Comparison of ENCODE assay signal across 8 cellular contexts in genomic region chr10:91907914-91908357, GRCh38. TPM values are rescaled to one million over a fixed set of nuclear protein-coding genes. Genes with fewer than 3 reads are reported as not detected.
DNase-seq lines count a peak whose midpoint lies in the region; ATAC-seq and TF ChIP-seq lines count a peak whose summit lies in the region.

No MANE protein-coding gene starts in this region.

- H3K4me1 ChIP-seq in A673 (ENCODE audit: insufficient read depth, low read length, poor library complexity, severe bottlenecking) (peaks cover 15% of the 10 kb centered on the region), foreskin keratinocyte (no peaks in the 10 kb centered on the region)

- H3K27me3 ChIP-seq in A673 (replicated peaks; ENCODE audit: insufficient read depth, low read depth, low read length, poor library complexity) (no peaks in the 10 kb centered on the region), foreskin keratinocyte (no peaks in the 10 kb centered on the region)

- H3K4me1 Mint-ChIP-seq in T-helper 17 cell (peaks cover 15% of the 10 kb centered on the region), progenitor cell of endocrine pancreas (ENCODE audit: low read depth) (peaks cover 15% of the 10 kb centered on the region)

- no peaks in the 10 kb centered on the region for H3K36me3 ChIP-seq in A673 (ENCODE audit: insufficient read depth, low read length, poor library complexity, severe bottlenecking)

- H3K9me3 ChIP-seq in A673 (ENCODE audit: low read depth, low read length, poor library complexity, severe bottlenecking) (no peaks in the 10 kb centered on the region), T-helper 17 cell (ENCODE audit: control insufficient read depth, low read length, poor library complexity, severe bottlenecking) (no peaks in the 10 kb centered on the region)

- H3K27ac ChIP-seq in A673 (ENCODE audit: low read depth, low read length, poor library complexity, severe bottlenecking) (peak overlapping the region; percentile 66), foreskin keratinocyte (no peak overlapping the region)

- POLR2A ChIA-PET in A673 (lab: Charles Lee; ENCODE audit: low non-redundant PET), result no interaction called here

- H3K4me3 Mint-ChIP-seq in T-helper 17 cell (peak overlapping the region; percentile 89), progenitor cell of endocrine pancreas (ENCODE audit: low read depth) (peak overlapping the region; percentile 83)

- no TSS peak for BruUV-seq in A673 (replicated peaks; lab: Mats Ljungman, UMichigan)

- no peaks in the 10 kb centered on the region for H3K9me3 Mint-ChIP-seq in progenitor cell of endocrine pancreas (ENCODE audit: low read depth)

- H3K4me3 ChIP-seq in A673 (ENCODE audit: low read depth, low read length, poor library complexity, severe bottlenecking), result peak overlapping the region; percentile 82

- H3K27ac Mint-ChIP-seq in T-helper 17 cell (peak overlapping the region; percentile 81), progenitor cell of endocrine pancreas (peak overlapping the region; percentile 87)

- H3K36me3 Mint-ChIP-seq in T-helper 17 cell (ENCODE audit: low read depth) (no peaks in the 10 kb centered on the region), progenitor cell of endocrine pancreas (ENCODE audit: insufficient read depth) (peaks cover 4% of the 10 kb centered on the region)

- CTCF ChIA-PET in A673 (lab: Charles Lee), result no interaction called here

- intact Hi-C loops in A673 (cut with micrococcal nuclease; ENCODE audit: unreplicated experiment), result loop anchor here (10.0 kb wide), 1 partner anchor 493 kb away; the partner anchor contains the start of gene HECTD2

- peak; percentile 24 for ATAC-seq in GM21447 (IDR thresholded peaks at IDR 0.05; ENCODE audit: unreplicated experiment)
- no peak for ATAC-seq in T-helper 17 cell
- peak; percentile 3 for ATAC-seq in foreskin keratinocyte
- ATAC-seq in HG03097 (IDR thresholded peaks at IDR 0.05; ENCODE audit: low FRiP score, unreplicated experiment), result no peak

- H3K27me3 Mint-ChIP-seq in T-helper 17 cell, result peaks cover 2% of the 10 kb centered on the region
- peaks cover 2% of the 10 kb centered on the region for H3K27me3 Mint-ChIP-seq in progenitor cell of endocrine pancreas

- DNase-seq in A673 (ENCODE audit: low spot score) (peak; percentile 48), T-helper 17 cell (no peak), foreskin keratinocyte (no peak), progenitor cell of endocrine pancreas (ENCODE audit: low spot score, unreplicated experiment) (no peak), NCI-H526 treated with DMSO at 0.1 percent for 48 hours (lab: John Stamatoyannopoulos, UW) (no peak), SHP77 treated with DMSO at 0.1 percent for 48 hours (lab: John Stamatoyannopoulos, UW) (no peak)

- TF ChIP-seq CTCF in A673 (conservative IDR thresholded peaks at IDR 0.05; ENCODE audit: low read depth, low read length) (no peak), foreskin keratinocyte (conservative IDR thresholded peaks at IDR 0.05) (no peak), progenitor cell of endocrine pancreas (IDR thresholded peaks at IDR 0.05; ENCODE audit: unreplicated experiment) (no peak)

RNA-seq across cellular contexts. Expression of gene FGFBP3, which starts 1.4 kb away (rescaled TPM):
- total RNA-seq in A673 (2021) (4.8 and 5.7 TPM in 2 replicates), T-helper 17 cell (1 to 10 TPM; 1.7 to 1.8 TPM), foreskin keratinocyte (0.20 and 0.32 TPM in 2 replicates), progenitor cell of endocrine pancreas (5.9 and 6.2 TPM in 2 replicates)
- polyA plus RNA-seq in foreskin keratinocyte, result 0.29 and 0.42 TPM in 2 replicates

RNA-seq across cellular contexts. Expression of gene BTAF1, which starts 15.6 kb away (rescaled TPM):
- total RNA-seq in A673 (2021), result 42.3 and 43.4 TPM in 2 replicates
- 10 to 100 TPM; 66.8 to 68.9 TPM for total RNA-seq in T-helper 17 cell
- 23.7 and 24.1 TPM in 2 replicates for total RNA-seq in foreskin keratinocyte
- 2.4 and 3.1 TPM in 2 replicates for polyA plus RNA-seq in foreskin keratinocyte
- 38.0 and 40.4 TPM in 2 replicates for total RNA-seq in progenitor cell of endocrine pancreas

Comparison
In these comparisons a context has a peak if more than half of its experiments do, and no peak if none do; other contexts are left out.
1. ATAC-seq: peak in GM21447 (single experiment) and foreskin keratinocyte (single experiment); none in T-helper 17 cell (single experiment) and HG03097 (single experiment).